ENCODE assay signal across 8 cellular contexts in the genomic region with DNA sequence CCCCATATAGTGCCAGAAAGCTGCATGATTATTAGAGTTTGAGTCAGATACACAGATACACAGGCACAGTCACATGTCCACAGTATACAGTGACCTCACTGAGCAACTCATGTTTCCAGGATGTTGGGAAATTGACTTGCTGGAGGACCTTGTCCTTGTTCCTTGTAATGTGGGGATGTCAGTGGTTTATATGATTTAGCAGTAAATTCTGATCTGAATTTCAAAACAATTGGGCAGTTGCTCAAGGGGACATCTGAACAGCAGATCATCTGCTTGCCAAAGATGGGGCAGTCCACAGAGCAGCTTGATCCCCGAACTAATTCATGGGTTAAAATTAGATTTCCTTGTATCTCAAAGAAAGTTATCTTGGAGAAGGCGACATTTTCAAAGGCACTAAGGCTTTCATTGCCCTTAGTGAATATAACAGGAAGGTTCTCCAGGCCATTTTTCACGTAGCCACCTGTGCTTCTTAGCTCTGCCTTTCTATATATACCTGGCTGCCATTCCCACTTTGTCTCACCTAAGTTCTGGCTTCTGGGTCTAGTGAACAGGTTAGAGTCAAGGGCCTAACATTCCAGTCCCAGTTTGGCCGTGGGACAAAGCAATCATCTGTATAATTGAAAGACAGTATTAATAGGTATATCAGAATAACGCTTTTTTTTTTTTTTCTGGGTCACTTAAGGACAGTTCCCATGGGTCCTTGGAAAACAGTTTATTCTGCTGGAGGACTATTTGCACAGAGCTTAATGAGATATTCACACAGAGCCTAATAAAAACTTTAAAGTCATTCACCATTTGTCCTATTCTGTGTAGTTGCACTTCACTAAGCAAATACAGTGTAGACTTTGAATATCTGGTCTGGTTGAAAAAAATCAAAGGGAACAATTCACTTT.
A peak's percentile ranks its signal among the peaks of the same experiment; 100 is the strongest.
DNase-seq lines count a peak whose midpoint lies in the region; ATAC-seq and TF ChIP-seq lines count a peak whose summit lies in the region.

No MANE protein-coding gene starts in this region.

- peak; percentile 13 for DNase-seq in COLO829 (ENCODE audit: low spot score)
- DNase-seq in NCI-H146 treated with DMSO at 0.1 percent for 48 hours (lab: John Stamatoyannopoulos, UW; ENCODE audit: unreplicated experiment) = peak; percentile 39
- DNase-seq in omental fat pad (ENCODE audit: low spot score) = no peak
- no peak for DNase-seq in stimulated activated CD4-positive, alpha-beta T cell treated with anti-CD3 and anti-CD28 coated beads, Interleukin-4, amount 100 ng/mL, for 1 hour
- DNase-seq in cerebellar cortex (ENCODE audit: low spot score) = no peak
- no peak for DNase-seq in stimulated activated CD4-positive, alpha-beta T cell treated with anti-CD3 and anti-CD28 coated beads, Interleukin-4, amount 100 ng/mL, for 24 hours

- H3K4me1 ChIP-seq in duodenal mucosa (ENCODE audit: control insufficient read depth in 1 of 2, insufficient read depth in 2 of 2, low read length in 2 of 2) = peaks cover 10 to 18% of the 10 kb centered on the region in 2 donors

- H3K9ac ChIP-seq in duodenal mucosa (ENCODE audit: low read depth in 1 of 2, low read length in 2 of 2) = no peak overlapping the region

- no peak overlapping the region for H3K4me3 ChIP-seq in duodenal mucosa (ENCODE audit: low read depth in 1 of 2, low read length in 2 of 2)

- no peaks in the 10 kb centered on the region for H3K9me3 ChIP-seq in duodenal mucosa (ENCODE audit: control insufficient read depth in 1 of 2, low read length in 2 of 2)

- H3K36me3 ChIP-seq in duodenal mucosa (ENCODE audit: control insufficient read depth in 1 of 2, insufficient read depth in 2 of 2, low read length in 2 of 2) = no peaks in the 10 kb centered on the region

- peak; percentile 79 for ATAC-seq in omental fat pad (ENCODE audit: low FRiP score)
- no peak for ATAC-seq in HG03432 (IDR thresholded peaks at IDR 0.05; ENCODE audit: unreplicated experiment)

- no peak for TF ChIP-seq CTCF in omental fat pad (IDR thresholded peaks at IDR 0.05)

- H3K27ac ChIP-seq in duodenal mucosa (ENCODE audit: low read depth, low read length) = peak overlapping the region; percentile 3

- H3K27me3 ChIP-seq in duodenal mucosa (ENCODE audit: control insufficient read depth in 1 of 2, insufficient read depth in 2 of 2, low read length in 2 of 2) = no peaks in the 10 kb centered on the region

Comparison
In these comparisons a context has a peak if more than half of its experiments do, and no peak if none do; other contexts are left out.
1. DNase-seq: peak in COLO829 (single experiment) and NCI-H146 treated with DMSO at 0.1 percent for 48 hours (single experiment); none in omental fat pad (single experiment), stimulated activated CD4-positive, alpha-beta T cell treated with anti-CD3 and anti-CD28 coated beads, Interleukin-4, amount 100 ng/mL, for 1 hour (single experiment), cerebellar cortex (single experiment) and stimulated activated CD4-positive, alpha-beta T cell treated with anti-CD3 and anti-CD28 coated beads, Interleukin-4, amount 100 ng/mL, for 24 hours (single experiment).